In the genomic region with DNA sequence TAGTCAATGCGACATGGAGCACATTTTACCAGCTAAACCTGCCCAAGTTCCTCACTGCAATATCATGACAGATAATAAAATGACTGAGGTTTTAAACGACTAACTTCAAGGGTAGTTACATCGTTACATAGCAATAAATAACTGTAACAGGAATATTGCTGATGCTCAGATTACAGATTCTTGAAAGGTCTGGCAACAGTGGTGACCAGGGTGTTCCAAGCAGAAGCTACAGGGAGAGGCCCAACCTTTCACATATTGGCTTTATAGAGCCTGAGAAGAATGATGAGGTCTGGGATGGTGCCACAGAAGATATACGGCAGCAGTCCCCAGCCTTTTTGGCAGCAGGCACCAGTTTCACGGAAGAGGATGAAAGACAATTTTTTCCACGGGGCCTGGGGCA, we compare ENCODE assay signal across 26 cellular contexts.
"Had no signal": no experiment of that assay in that cellular context is flagged by ENCODE, and none has a peak within 500 bp of the region (broad histone marks: within the 10 kb centered on the region; RNA-seq: fewer than 3 reads in every experiment).

No MANE protein-coding gene starts in this region.

- H3K36me3 ChIP-seq: prostate gland had no signal

- H3K9me3 ChIP-seq: gastrocnemius medialis, left lung, neutrophil, prostate gland, right atrium auricular region, testis, tibial nerve, upper lobe of left lung had no signal

- FAIRE-seq: colon had no signal

- H3K9me3 Mint-ChIP-seq: endodermal cell; natural killer cell; neural crest cell; stimulated activated memory B cell treated with anti-CD40 and anti-IgM and Interleukin-4, amounts not matched to agents 10 μg/mL and 1 μg/mL and 100 μg/mL, for 72 hours had no signal

- ATAC-seq: esophagus mucosa; gastrocnemius medialis; left lung; natural killer cell; sciatic nerve; stimulated activated memory B cell treated with anti-CD40 and anti-IgM and Interleukin-4, amounts not matched to agents 10 μg/mL and 1 μg/mL and 100 μg/mL, for 72 hours; stimulated activated naive CD8-positive, alpha-beta T cell treated with anti-CD3 and anti-CD28 coated beads, Interleukin-15, Interleukin-2, amounts not matched to agents 100 U/mL and 50 U/mL, for 24 hours had no signal

- H3K27ac Mint-ChIP-seq: endodermal cell had no signal

- DNase-seq: dorsolateral prefrontal cortex; effector CD4-positive, alpha-beta T cell; endodermal cell; foreskin fibroblast; gastrocnemius medialis; head of caudate nucleus; left lung; mesendoderm; natural killer cell; stimulated activated CD4-positive, alpha-beta T cell treated with anti-CD3 and anti-CD28 coated beads, Interleukin-2, amount 100 ng/mL, for 24 hours; stimulated activated CD4-positive, alpha-beta T cell treated with anti-CD3 and anti-CD28 coated beads, Interleukin-4, amount 100 ng/mL, for 24 hours; stimulated activated naive CD8-positive, alpha-beta T cell treated with anti-CD3 and anti-CD28 coated beads, Interleukin-15, Interleukin-2, amounts not matched to agents 100 U/mL and 50 U/mL, for 24 hours; substantia nigra; testis; upper lobe of left lung had no signal

- H2AFZ ChIP-seq: parathyroid adenoma had no signal

- H3K27me3 Mint-ChIP-seq: stimulated activated memory B cell treated with anti-CD40 and anti-IgM and Interleukin-4, amounts not matched to agents 10 μg/mL and 1 μg/mL and 100 μg/mL, for 72 hours had no signal

- H3K4me1 ChIP-seq: parathyroid adenoma, prostate gland, right atrium auricular region, testis, upper lobe of left lung had no signal

- H3K4me3 ChIP-seq: dorsolateral prefrontal cortex, gastrocnemius medialis, left lung, prostate gland, right atrium auricular region, testis, tibial nerve, upper lobe of left lung had no signal

- H3K27ac ChIP-seq: dorsolateral prefrontal cortex, epithelial cell of prostate, gastrocnemius medialis, left lung, neutrophil, parathyroid adenoma, prostate gland, right atrium auricular region, testis, tibial nerve, upper lobe of left lung had no signal

- H3K4me1 Mint-ChIP-seq: endodermal cell; natural killer cell; stimulated activated memory B cell treated with anti-CD40 and anti-IgM and Interleukin-4, amounts not matched to agents 10 μg/mL and 1 μg/mL and 100 μg/mL, for 72 hours had no signal

- H3K4me3 Mint-ChIP-seq: endodermal cell; natural killer cell; neural crest cell; stimulated activated memory B cell treated with anti-CD40 and anti-IgM and Interleukin-4, amounts not matched to agents 10 μg/mL and 1 μg/mL and 100 μg/mL, for 72 hours had no signal

- H3K27me3 ChIP-seq: dorsolateral prefrontal cortex, gastrocnemius medialis, left lung, neutrophil, right atrium auricular region, testis, tibial nerve, upper lobe of left lung had no signal
